Comparison of ENCODE assay signal across 8 cellular contexts in genomic region chr1:201955009-201955749, GRCh38. TPM values are rescaled to one million over a fixed set of nuclear protein-coding genes. Genes with fewer than 3 reads are reported as not detected.
DNase-seq lines count a peak whose midpoint lies in the region; ATAC-seq and TF ChIP-seq lines count a peak whose summit lies in the region.

TSS of gene TIMM17A (plus strand) at chr1:201955503. CDS start at chr1:201955527, 24 bp downstream.

- H3K27me3 Mint-ChIP-seq in activated CD4-positive, alpha-beta T cell treated with anti-CD3 and anti-CD28 coated beads for 36 hours = no peaks in the 10 kb centered on the region

- no peaks in the 10 kb centered on the region for H3K9me3 Mint-ChIP-seq in activated CD4-positive, alpha-beta T cell treated with anti-CD3 and anti-CD28 coated beads for 36 hours (ENCODE audit: low read depth)

- peak within 1 kb of the TSS; percentile 99 for H3K4me3 Mint-ChIP-seq in activated CD4-positive, alpha-beta T cell treated with anti-CD3 and anti-CD28 coated beads for 36 hours

- intact Hi-C loops in activated CD4-positive, alpha-beta T cell treated with anti-CD3 and anti-CD28 coated beads for 36 hours (cut with DNase I, micrococcal nuclease) = loop anchor here (1.0 to 10.0 kb wide), 14 partner anchors 27 to 1220 kb away; partner anchors contain the start of genes PPP1R12B (in 2 of the 2), RNPEP (in 2 of the 2), ARL8A (in 1 of the 2) and CAMSAP2 (in 1 of the 2)

- H3K27ac Mint-ChIP-seq in activated CD4-positive, alpha-beta T cell treated with anti-CD3 and anti-CD28 coated beads for 36 hours = peak within 1 kb of the TSS; percentile 97

- peaks cover 16% of the 10 kb centered on the region for H3K4me1 Mint-ChIP-seq in activated CD4-positive, alpha-beta T cell treated with anti-CD3 and anti-CD28 coated beads for 36 hours

- peak; percentile 97 for ATAC-seq in HG03442 (IDR thresholded peaks at IDR 0.05; ENCODE audit: unreplicated experiment)
- ATAC-seq in activated CD4-positive, alpha-beta T cell treated with anti-CD3 and anti-CD28 coated beads for 36 hours = peak; percentile 100

- TF ChIP-seq CTCF in choroid plexus epithelial cell (conservative IDR thresholded peaks at IDR 0.05; ENCODE audit: low read depth, low read length) = no peak

- CTCF ChIA-PET in activated CD4-positive, alpha-beta T cell treated with anti-CD3 and anti-CD28 coated beads for 36 hours (lab: Charles Lee) = interaction anchor here (0.6 to 2.8 kb wide), 5 partner anchors 9 to 72 kb away, joined by 3 to 15 read pairs (median 4); no protein-coding TSS in a partner anchor

- DNase-seq in Ammon's horn (ENCODE audit: low spot score) (peak; percentile 99), GM19238 (ENCODE audit: insufficient read length, low spot score) (peak; percentile 89), NCI-H524 (lab: John Stamatoyannopoulos, UW) (peak; percentile 93 to 96), choroid plexus epithelial cell (ENCODE audit: low read depth) (peak; percentile 99), kidney glomerular epithelial cell (lab: John Stamatoyannopoulos, UW) (peak; percentile 95)
- peak; percentile 97 for DNase-seq in activated CD4-positive, alpha-beta T cell treated with anti-CD3 and anti-CD28 coated beads for 36 hours
- peak; percentile 70 to 79 for DNase-seq in stimulated activated CD4-positive, alpha-beta T cell treated with anti-CD3 and anti-CD28 coated beads, Interleukin-1b, Interleukin-23, amount 100 ng/mL, for 1 hour (ENCODE audit: low read depth in 2 of 2)

- peaks cover 24% of the 10 kb centered on the region for H3K36me3 Mint-ChIP-seq in activated CD4-positive, alpha-beta T cell treated with anti-CD3 and anti-CD28 coated beads for 36 hours (ENCODE audit: low read depth)

- peak within 1 kb of the TSS; percentile 100 for H3K4me3 ChIP-seq in choroid plexus epithelial cell (ENCODE audit: low read depth, low read length)

- POLR2A ChIA-PET in activated CD4-positive, alpha-beta T cell treated with anti-CD3 and anti-CD28 coated beads for 36 hours (lab: Charles Lee) = interaction anchor here (0.9 to 1.6 kb wide), 4 partner anchors 9 to 59 kb away, joined by 3 to 4 read pairs (median 4); partner anchors contain the start of gene LMOD1

RNA-seq across cellular contexts. Expression of gene TIMM17A, which starts in this region (rescaled TPM):
- total RNA-seq in activated CD4-positive, alpha-beta T cell treated with anti-CD3 and anti-CD28 coated beads for 36 hours = 10 to 100 TPM; 51.9 to 70.6 TPM

Comparison
In these comparisons a context has a peak if more than half of its experiments do, and no peak if none do; other contexts are left out.
1. Peak in every context shown above with its lines: DNase-seq, ATAC-seq and H3K4me3 ChIP-seq.